31 cellular contexts compared by ENCODE assay signal in genomic region chr17:82263641-82264040, GRCh38. TPM values are rescaled to one million over a fixed set of nuclear protein-coding genes. Genes with fewer than 3 reads are reported as not detected.
"Had no signal": no experiment of that assay in that cellular context is flagged by ENCODE, and none has a peak within 500 bp of the region (broad histone marks: within the 10 kb centered on the region; RNA-seq: fewer than 3 reads in every experiment).

No MANE protein-coding gene starts in this region.

- H3K4me2 ChIP-seq: neural progenitor cell had no signal

- DNase-seq: activated CD4-positive, alpha-beta memory T cell treated with anti-CD3 and anti-CD28 coated beads, Interleukin-2, amount 10 ng/mL, durations not matched to agents 7 days and 5 days; activated CD4-positive, alpha-beta T cell treated with anti-CD3 and anti-CD28 coated beads, Interleukin-2, amount 10 ng/mL, durations not matched to agents 7 days and 5 days; activated CD4-positive, CD25-positive, alpha-beta regulatory T cell treated with anti-CD3 and anti-CD28 coated beads, Interleukin-2, amount 50 U/mL, for 72 hours; activated CD8-positive, alpha-beta memory T cell treated with anti-CD3 and anti-CD28 coated beads, Interleukin-2, amount 50 U/mL, for 48 hours; activated T-cell treated with anti-CD3 and anti-CD28 coated beads, Interleukin-2, amount 50 U/mL, for 4 hours; anterior cingulate cortex; dermis blood vessel endothelial cell; effector CD4-positive, alpha-beta T cell; gastrocnemius medialis; glutamatergic neuron; hippocampal formation; left cardiac atrium; midbrain; naive thymus-derived CD4-positive, alpha-beta T cell; stimulated activated CD4-positive, alpha-beta T cell treated with anti-CD3 and anti-CD28 coated beads, Interleukin-4, amount 100 ng/mL, for 1 hour; stimulated activated naive CD8-positive, alpha-beta T cell treated with anti-CD3 and anti-CD28 coated beads, Interleukin-15, Interleukin-2, amounts not matched to agents 100 U/mL and 50 U/mL, for 24 hours; SW 1271; T1000 had no signal

- H3K27me3 Mint-ChIP-seq: activated CD4-positive, alpha-beta memory T cell treated with anti-CD3 and anti-CD28 coated beads, Interleukin-2, amount 10 ng/mL, durations not matched to agents 7 days and 5 days; activated CD4-positive, alpha-beta T cell treated with anti-CD3 and anti-CD28 coated beads, Interleukin-2, amount 10 ng/mL, durations not matched to agents 7 days and 5 days; activated naive CD8-positive, alpha-beta T cell; memory B cell; naive thymus-derived CD4-positive, alpha-beta T cell; type B pancreatic cell had no signal

- H3K9me3 Mint-ChIP-seq: activated T-cell treated with anti-CD3 and anti-CD28 coated beads, Interleukin-2, amount 50 U/mL, for 4 hours; activated T-helper 2 cell treated with anti-CD3 and anti-CD28 coated beads, Interferon-gamma antibody, Interleukin-2, Interleukin-4, amounts not matched to agents 10 μg/mL and 5 μg/mL and 100 μg/mL, durations not matched to agents 14 hours and 24 hours and 36 hours; memory B cell; neural progenitor cell; T-helper 1 cell treated with Interleukin-12 subunit alpha and Interleukin-12 subunit beta and Interleukin-4 antibody, amounts not matched to agents 30 μg/mL and 1 μg/mL, for 36 hours; type B pancreatic cell had no signal

- H3K4me1 ChIP-seq: neural progenitor cell had no signal

- H3K27ac Mint-ChIP-seq: activated CD4-positive, alpha-beta memory T cell treated with anti-CD3 and anti-CD28 coated beads, Interleukin-2, amount 10 ng/mL, durations not matched to agents 7 days and 5 days; activated CD4-positive, alpha-beta T cell treated with anti-CD3 and anti-CD28 coated beads, Interleukin-2, amount 10 ng/mL, durations not matched to agents 7 days and 5 days; activated naive CD8-positive, alpha-beta T cell; activated T-helper 2 cell treated with anti-CD3 and anti-CD28 coated beads, Interferon-gamma antibody, Interleukin-2, Interleukin-4, amounts not matched to agents 10 μg/mL and 5 μg/mL and 100 μg/mL, durations not matched to agents 14 hours and 24 hours and 36 hours; memory B cell; neural progenitor cell; T-helper 1 cell treated with Interleukin-12 subunit alpha and Interleukin-12 subunit beta and Interleukin-4 antibody, amounts not matched to agents 30 μg/mL and 1 μg/mL, for 36 hours had no signal

- H3K27me3 ChIP-seq: gastrocnemius medialis, neural progenitor cell had no signal

- H3K4me3 Mint-ChIP-seq: activated CD4-positive, alpha-beta memory T cell treated with anti-CD3 and anti-CD28 coated beads, Interleukin-2, amount 10 ng/mL, durations not matched to agents 7 days and 5 days; activated CD4-positive, alpha-beta T cell treated with anti-CD3 and anti-CD28 coated beads, Interleukin-2, amount 10 ng/mL, durations not matched to agents 7 days and 5 days; activated naive CD8-positive, alpha-beta T cell; activated T-cell treated with anti-CD3 and anti-CD28 coated beads, Interleukin-2, amount 50 U/mL, for 4 hours; memory B cell; naive thymus-derived CD4-positive, alpha-beta T cell; neural progenitor cell; T-helper 1 cell treated with Interleukin-12 subunit alpha and Interleukin-12 subunit beta and Interleukin-4 antibody, amounts not matched to agents 30 μg/mL and 1 μg/mL, for 36 hours; type B pancreatic cell had no signal

- H3K4me3 ChIP-seq: gastrocnemius medialis, neural progenitor cell, thoracic aorta had no signal

- H3K27ac ChIP-seq: neural progenitor cell, thoracic aorta had no signal

- H3K9ac ChIP-seq: neural progenitor cell had no signal

- ATAC-seq: activated T-cell treated with anti-CD3 and anti-CD28 coated beads, Interleukin-2, amount 50 U/mL, for 4 hours; gastrocnemius medialis; left cardiac atrium; naive thymus-derived CD4-positive, alpha-beta T cell; right cardiac atrium; stimulated activated naive CD8-positive, alpha-beta T cell treated with anti-CD3 and anti-CD28 coated beads, Interleukin-15, Interleukin-2, amounts not matched to agents 100 U/mL and 50 U/mL, for 24 hours had no signal

- H3K9me3 ChIP-seq: gastrocnemius medialis, thoracic aorta had no signal

- H2AFZ ChIP-seq: neural progenitor cell had no signal

- FAIRE-seq: bronchial epithelial cell, colon, endometrium, keratinocyte had no signal

RNA-seq across cellular contexts. Expression of gene CD7, which starts 53.8 kb away (rescaled TPM):
- total RNA-seq: bronchial epithelial cell, dermis blood vessel endothelial cell, epithelial cell of proximal tubule had no signal
- polyA plus RNA-seq: keratinocyte had no signal
